32 cellular contexts compared by ENCODE assay signal in genomic region chr11:35765211-35765610, GRCh38.
"Had no signal": no experiment of that assay in that cellular context is flagged by ENCODE, and none has a peak within 500 bp of the region (broad histone marks: within the 10 kb centered on the region; RNA-seq: fewer than 3 reads in every experiment).

No MANE protein-coding gene starts in this region.

- H3K36me3 ChIP-seq: breast epithelium, ovary, sigmoid colon, stomach, thyroid gland, WERI-Rb-1 had no signal

- H3K4me3 Mint-ChIP-seq: activated CD4-positive, alpha-beta memory T cell treated with anti-CD3 and anti-CD28 coated beads for 36 hours; activated naive CD4-positive, alpha-beta T cell treated with anti-CD3 and anti-CD28 coated beads, Interleukin-2, amount 50 U/mL, for 24 hours; activated naive CD8-positive, alpha-beta T cell treated with anti-CD3 and anti-CD28 coated beads, Interleukin-2, amount 50 U/mL, for 24 hours; activated T-helper 1 cell treated with anti-CD3 and anti-CD28 coated beads, Interleukin-12 subunit alpha, Interleukin-12 subunit beta, Interleukin-2, Interleukin-4 antibody, amounts not matched to agents 30 ng/mL and 10 ng/mL and 1 ng/mL, durations not matched to agents 14 hours and 24 hours and 36 hours; central memory CD8-positive, alpha-beta T cell; effector memory CD8-positive, alpha-beta T cell; mesothelial cell of epicardium; naive B cell; nephron progenitor cell; stimulated activated memory B cell treated with anti-CD40 and anti-IgM and Interleukin-4, amounts not matched to agents 10 μg/mL and 1 μg/mL and 100 μg/mL, for 72 hours; T-helper 17 cell had no signal

- DNase-seq: activated CD4-positive, alpha-beta memory T cell treated with anti-CD3 and anti-CD28 coated beads for 36 hours; activated CD4-positive, alpha-beta T cell treated with anti-CD3 and anti-CD28 coated beads for 48 hours; activated CD8-positive, alpha-beta memory T cell treated with anti-CD3 and anti-CD28 coated beads, Interleukin-2, amount 50 U/mL, for 4 hours; activated naive CD8-positive, alpha-beta T cell treated with anti-CD3 and anti-CD28 coated beads, Interleukin-2, amount 50 U/mL, for 24 hours; activated T-cell treated with anti-CD3 and anti-CD28 coated beads, Interleukin-2, amount 50 U/mL, for 1 hour; dermis blood vessel endothelial cell; effector memory CD8-positive, alpha-beta T cell; hippocampal formation; kidney; naive B cell; nephron progenitor cell; ovary; retina; sigmoid colon; stimulated activated CD4-positive, alpha-beta T cell treated with anti-CD3 and anti-CD28 coated beads, Interleukin-1b, Interleukin-23, amount 100 ng/mL, for 48 hours; stimulated activated CD4-positive, alpha-beta T cell treated with anti-CD3 and anti-CD28 coated beads, Interleukin-4, amount 100 ng/mL, for 4 hours; stimulated activated CD8-positive, alpha-beta memory T cell treated with anti-CD3 and anti-CD28 coated beads, Interleukin-4, amount 100 ng/mL, for 48 hours; stomach; T-helper 17 cell; T1000; thyroid gland; WERI-Rb-1 had no signal

- H3K27me3 ChIP-seq: breast epithelium, ovary, sigmoid colon, stomach, thyroid gland had no signal

- ATAC-seq: activated CD4-positive, CD25-positive, alpha-beta regulatory T cell treated with anti-CD3 and anti-CD28 coated beads, Interleukin-2, amount 50 U/mL, for 24 hours; activated naive CD8-positive, alpha-beta T cell treated with anti-CD3 and anti-CD28 coated beads, Interleukin-2, amount 50 U/mL, for 24 hours; effector memory CD8-positive, alpha-beta T cell; esophagus mucosa; stimulated activated memory B cell treated with anti-CD40 and anti-IgM and Interleukin-4, amounts not matched to agents 10 μg/mL and 1 μg/mL and 100 μg/mL, for 72 hours; T-helper 17 cell had no signal

- H3K27ac Mint-ChIP-seq: activated CD4-positive, alpha-beta memory T cell treated with anti-CD3 and anti-CD28 coated beads for 36 hours; activated naive CD8-positive, alpha-beta T cell treated with anti-CD3 and anti-CD28 coated beads, Interleukin-2, amount 50 U/mL, for 24 hours; activated T-helper 1 cell treated with anti-CD3 and anti-CD28 coated beads, Interleukin-12 subunit alpha, Interleukin-12 subunit beta, Interleukin-2, Interleukin-4 antibody, amounts not matched to agents 30 ng/mL and 10 ng/mL and 1 ng/mL, durations not matched to agents 14 hours and 24 hours and 36 hours; effector memory CD8-positive, alpha-beta T cell; mesothelial cell of epicardium; progenitor cell of endocrine pancreas; stimulated activated memory B cell treated with anti-CD40 and anti-IgM and Interleukin-4, amounts not matched to agents 10 μg/mL and 1 μg/mL and 100 μg/mL, for 72 hours; T-helper 17 cell had no signal

- H3K4me3 ChIP-seq: breast epithelium, ovary, sigmoid colon, smooth muscle cell, stomach, thyroid gland had no signal

- H3K9me3 Mint-ChIP-seq: activated T-helper 1 cell treated with anti-CD3 and anti-CD28 coated beads, Interleukin-12 subunit alpha, Interleukin-12 subunit beta, Interleukin-2, Interleukin-4 antibody, amounts not matched to agents 30 ng/mL and 10 ng/mL and 1 ng/mL, durations not matched to agents 14 hours and 24 hours and 36 hours; central memory CD8-positive, alpha-beta T cell; effector memory CD8-positive, alpha-beta T cell; nephron progenitor cell; stimulated activated memory B cell treated with anti-CD40 and anti-IgM and Interleukin-4, amounts not matched to agents 10 μg/mL and 1 μg/mL and 100 μg/mL, for 72 hours had no signal

- H3K4me2 ChIP-seq: smooth muscle cell had no signal

- H3K9me3 ChIP-seq: breast epithelium, ovary, sigmoid colon, stomach, thyroid gland had no signal

- H3K27ac ChIP-seq: breast epithelium, ovary, sigmoid colon, stomach, thyroid gland, WERI-Rb-1 had no signal

- H3K4me1 ChIP-seq: breast epithelium had no signal

- H3K4me1 Mint-ChIP-seq: mesothelial cell of epicardium had no signal

- H3K27me3 Mint-ChIP-seq: activated CD4-positive, alpha-beta memory T cell treated with anti-CD3 and anti-CD28 coated beads for 36 hours; activated naive CD4-positive, alpha-beta T cell treated with anti-CD3 and anti-CD28 coated beads, Interleukin-2, amount 50 U/mL, for 24 hours; activated naive CD8-positive, alpha-beta T cell treated with anti-CD3 and anti-CD28 coated beads, Interleukin-2, amount 50 U/mL, for 24 hours; central memory CD8-positive, alpha-beta T cell; effector memory CD8-positive, alpha-beta T cell; naive B cell; progenitor cell of endocrine pancreas; stimulated activated memory B cell treated with anti-CD40 and anti-IgM and Interleukin-4, amounts not matched to agents 10 μg/mL and 1 μg/mL and 100 μg/mL, for 72 hours; T-helper 17 cell had no signal
